In genomic region chr22:17176715-17177114, GRCh38 we compare ENCODE assay signal across 28 cellular contexts. TPM values are rescaled to one million over a fixed set of nuclear protein-coding genes. Genes with fewer than 3 reads are reported as not detected.
"Had no signal": no experiment of that assay in that cellular context is flagged by ENCODE, and none has a peak within 500 bp of the region (broad histone marks: within the 10 kb centered on the region; RNA-seq: fewer than 3 reads in every experiment).

No MANE protein-coding gene starts in this region.

- H3K36me3 Mint-ChIP-seq: natural killer cell treated with Interleukin-12 subunit alpha and Interleukin-12 subunit beta and Interleukin-15 and Interleukin-18, amount 100 ng/mL, for 72 hours had no signal

- H3K27ac Mint-ChIP-seq: natural killer cell treated with Interleukin-12 subunit alpha and Interleukin-12 subunit beta and Interleukin-15 and Interleukin-18, amount 100 ng/mL, for 72 hours; stimulated activated memory B cell treated with anti-CD40 and anti-IgM and Interleukin-4, amounts not matched to agents 10 μg/mL and 1 μg/mL and 100 μg/mL, for 72 hours had no signal

- H3K36me3 ChIP-seq: ovary, prostate gland, sigmoid colon, thoracic aorta, tibial artery had no signal

- ATAC-seq: left cardiac atrium; left lobe of liver; left ventricle myocardium superior; lower lobe of right lung; natural killer cell treated with Interleukin-12 subunit alpha and Interleukin-12 subunit beta and Interleukin-15 and Interleukin-18, amount 100 ng/mL, for 72 hours; right cardiac atrium; stimulated activated memory B cell treated with anti-CD40 and anti-IgM and Interleukin-4, amounts not matched to agents 10 μg/mL and 1 μg/mL and 100 μg/mL, for 72 hours; stimulated activated naive CD8-positive, alpha-beta T cell treated with anti-CD3 and anti-CD28 coated beads, Interleukin-15, Interleukin-2, amounts not matched to agents 100 U/mL and 50 U/mL, for 24 hours; upper lobe of right lung had no signal

- H3K4me3 ChIP-seq: lower lobe of right lung, ovary, prostate gland, sigmoid colon, spleen, stomach, thoracic aorta, tibial artery, upper lobe of right lung had no signal

- H3K9me3 ChIP-seq: lower lobe of right lung, ovary, prostate gland, sigmoid colon, spleen, stomach, thoracic aorta, tibial artery, upper lobe of right lung had no signal

- H3K27me3 Mint-ChIP-seq: naive B cell; natural killer cell treated with Interleukin-12 subunit alpha and Interleukin-12 subunit beta and Interleukin-15 and Interleukin-18, amount 100 ng/mL, for 72 hours; stimulated activated memory B cell treated with anti-CD40 and anti-IgM and Interleukin-4, amounts not matched to agents 10 μg/mL and 1 μg/mL and 100 μg/mL, for 72 hours had no signal

- H3K27me3 ChIP-seq: ovary, sigmoid colon, spleen, stomach, tibial artery, upper lobe of right lung had no signal

- H3K4me3 Mint-ChIP-seq: naive B cell; natural killer cell treated with Interleukin-12 subunit alpha and Interleukin-12 subunit beta and Interleukin-15 and Interleukin-18, amount 100 ng/mL, for 72 hours; stimulated activated memory B cell treated with anti-CD40 and anti-IgM and Interleukin-4, amounts not matched to agents 10 μg/mL and 1 μg/mL and 100 μg/mL, for 72 hours had no signal

- DNase-seq: head of caudate nucleus; hippocampal formation; kidney glomerular epithelial cell; left cardiac atrium; left ventricle myocardium superior; lower lobe of right lung; mammary epithelial cell; mesenchymal stem cell; naive B cell; ovary; retina; right cardiac atrium; sigmoid colon; small intestine; spleen; stimulated activated CD4-positive, alpha-beta T cell treated with anti-CD3 and anti-CD28 coated beads, Interleukin-4, amount 100 ng/mL, for 24 hours; stimulated activated CD8-positive, alpha-beta memory T cell treated with anti-CD3 and anti-CD28 coated beads, Interleukin-4, amount 100 ng/mL, for 48 hours; stimulated activated naive CD8-positive, alpha-beta T cell treated with anti-CD3 and anti-CD28 coated beads, Interleukin-15, Interleukin-2, amounts not matched to agents 100 U/mL and 50 U/mL, for 24 hours; stomach; tibial artery; trophoblast cell; upper lobe of right lung had no signal

- H3K4me1 ChIP-seq: prostate gland had no signal

- H3K4me1 Mint-ChIP-seq: stimulated activated memory B cell treated with anti-CD40 and anti-IgM and Interleukin-4, amounts not matched to agents 10 μg/mL and 1 μg/mL and 100 μg/mL, for 72 hours had no signal

- H3K27ac ChIP-seq: lower lobe of right lung, ovary, prostate gland, sigmoid colon, spleen, stomach, thoracic aorta, tibial artery, upper lobe of right lung had no signal

- H3K9me3 Mint-ChIP-seq: naive B cell; natural killer cell treated with Interleukin-12 subunit alpha and Interleukin-12 subunit beta and Interleukin-15 and Interleukin-18, amount 100 ng/mL, for 72 hours; stimulated activated memory B cell treated with anti-CD40 and anti-IgM and Interleukin-4, amounts not matched to agents 10 μg/mL and 1 μg/mL and 100 μg/mL, for 72 hours had no signal

RNA-seq across cellular contexts. Expression of gene ADA2, which starts 42.5 kb away (rescaled TPM):
- polyA plus RNA-seq: keratinocyte had no signal

RNA-seq across cellular contexts. Expression of gene TMEM121B, which starts 55.6 kb away (rescaled TPM):
- polyA plus RNA-seq: keratinocyte had no signal
